In the genomic region with DNA sequence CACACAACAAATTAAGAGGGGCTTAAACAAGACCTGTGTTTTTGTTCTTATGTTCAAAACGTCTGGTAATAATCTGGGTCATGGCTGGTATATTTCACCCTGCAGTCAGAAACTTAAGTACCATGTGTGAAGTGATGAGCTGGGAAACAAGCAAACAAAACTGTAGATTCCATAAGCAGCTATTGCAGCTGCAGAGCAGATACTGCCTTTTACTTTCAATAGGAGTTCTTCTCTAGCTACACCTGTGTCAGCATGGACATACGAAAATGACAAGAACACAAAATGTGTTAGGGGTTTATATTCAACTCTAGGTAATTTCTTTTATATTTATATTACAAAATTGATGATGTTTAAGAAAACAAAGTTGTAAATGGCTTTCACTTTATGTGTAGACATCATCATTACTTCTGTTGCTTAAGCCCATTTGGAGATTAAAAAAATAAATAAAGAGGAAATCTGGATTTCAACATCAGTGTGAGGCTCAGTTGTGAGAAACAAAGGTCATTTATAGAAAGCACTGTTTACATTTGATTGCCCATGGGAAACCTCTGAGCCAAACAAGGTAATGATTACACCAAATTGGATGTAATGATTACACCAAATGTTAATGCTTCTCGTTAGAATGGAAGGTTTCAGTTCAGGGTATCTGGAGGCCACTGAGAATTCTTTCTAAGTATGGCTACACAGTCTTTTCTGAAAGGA, we compare ENCODE assay signal across 13 cellular contexts.
DNase-seq lines count a peak whose midpoint lies in the region; ATAC-seq, FAIRE-seq and TF ChIP-seq lines count a peak whose summit lies in the region.
"Had no signal": no experiment of that assay in that cellular context is flagged by ENCODE, and none has a peak within 500 bp of the region (broad histone marks: within the 10 kb centered on the region; RNA-seq: fewer than 3 reads in every experiment).

No MANE protein-coding gene starts in this region.

- no peaks in the 10 kb centered on the region for H3K9me3 ChIP-seq in GM12878 (replicated peaks; ENCODE audit: control insufficient read depth, insufficient read depth, low read length)

- SMC1A ChIA-PET in GM12878 (lab: Charles Lee; ENCODE audit: uncharacterized antibody, unreplicated experiment), result interaction anchor here (1.0 to 1.6 kb wide), 4 partner anchors 240 to 377 kb away, joined by 3 to 4 read pairs (median 4); no protein-coding TSS in a partner anchor

- no peak overlapping the region for H3K9ac ChIP-seq in GM12878 (ENCODE audit: control insufficient read depth, insufficient read depth, low read length)

- peak; percentile 90 for ATAC-seq in GM18511 (IDR thresholded peaks at IDR 0.05; ENCODE audit: unreplicated experiment)
- ATAC-seq in GM21447 (IDR thresholded peaks at IDR 0.05; ENCODE audit: unreplicated experiment), result peak; percentile 89
- ATAC-seq in HG03159 (IDR thresholded peaks at IDR 0.05; ENCODE audit: unreplicated experiment), result peak; percentile 88
- peak; percentile 85 for ATAC-seq in GM12878
- no peak for ATAC-seq in HG02870 (IDR thresholded peaks at IDR 0.05; ENCODE audit: unreplicated experiment)

- RAD21 ChIA-PET in GM12878 (lab: Charles Lee; ENCODE audit: unreplicated experiment), result interaction anchor here (1.0 kb wide), 1 partner anchor 21 kb away, joined by 3 read pairs; no protein-coding TSS in a partner anchor

- no peaks in the 10 kb centered on the region for H3K36me3 ChIP-seq in GM12878 (ENCODE audit: control insufficient read depth in 2 of 2, insufficient read depth in 2 of 2, low read length in 1 of 2)

- POLR2A ChIA-PET in GM12878 (lab: Charles Lee), result no interaction called here
- POLR2A ChIA-PET in GM10248 (lab: Yijun Ruan, JAX), result no interaction called here

- in situ Hi-C loops in GM12878 (cut with MboI), result no loop called here

- no peak overlapping the region for H3K4me2 ChIP-seq in GM12878 (ENCODE audit: control insufficient read depth, insufficient read depth)

- FAIRE-seq in GM12878 (lab: Jason Lieb, UNC), result no peak

- no peaks in the 10 kb centered on the region for H4K20me1 ChIP-seq in GM12878 (ENCODE audit: control insufficient read depth, insufficient read depth)

- no peaks in the 10 kb centered on the region for H3K4me1 ChIP-seq in GM12878 (ENCODE audit: control insufficient read depth, insufficient read depth, low read length)

- no peak for TF ChIP-seq POLR2A in GM12878 (IDR thresholded peaks at IDR 0.05; ENCODE audit: low read depth, low read length)

- CTCF ChIA-PET in GM12878 (lab: Yijun Ruan, JAX), result interaction anchor here (1.0 to 1.2 kb wide), 3 partner anchors 15 to 21 kb away, joined by 3 to 4 read pairs (median 3); no protein-coding TSS in a partner anchor
- CTCF ChIA-PET in GM10248 (lab: Yijun Ruan, JAX), result interaction anchor here (1.1 to 1.3 kb wide), 2 partner anchors 8 to 24 kb away, joined by 3 to 4 read pairs; no protein-coding TSS in a partner anchor

- TF ChIP-seq RAD21 in GM12878 (IDR thresholded peaks at IDR 0.05; ENCODE audit: insufficient read depth, low read depth, low read length), result no peak

- 0% methylated on average over 3 of the region's 3 CpGs for WGBS in GM12878 (ENCODE audit: insufficient coverage, insufficient replicate concordance, low lambda C conversion rate, missing lambda C conversion rate)

- no TSS peak for BruUV-seq in GM12878 (replicated peaks; lab: Mats Ljungman, UMichigan)

- TF ChIP-seq CTCF in GM12878 (IDR thresholded peaks at IDR 0.05 in 2 of 3, conservative IDR thresholded peaks at IDR 0.05 in 1 of 3; ENCODE audit: control insufficient read depth in 2 of 3, extremely low read depth in 1 of 3, insufficient read depth in 1 of 3, low read depth in 3 of 3, low read length in 3 of 3) (no peak), GM10248 (IDR thresholded peaks at IDR 0.05; ENCODE audit: control extremely low read depth, extremely low read depth, low read depth, missing control alignments) (no peak)

- H2AFZ ChIP-seq in GM12878 (ENCODE audit: control insufficient read depth, low read depth, low read length), result no peak overlapping the region

- intact Hi-C loops in GM12878 (cut with micrococcal nuclease; ENCODE audit: unreplicated experiment), result loop anchor here (5.0 to 10.0 kb wide), 2 partner anchors 330 to 602 kb away; no protein-coding TSS in a partner anchor

- no peaks in the 10 kb centered on the region for H3K79me2 ChIP-seq in GM12878 (ENCODE audit: control insufficient read depth, insufficient read depth, low read length)

- no peak overlapping the region for H3K4me3 ChIP-seq in GM12878

- no peak overlapping the region for H3K27ac ChIP-seq in GM12878 (ENCODE audit: control insufficient read depth, insufficient read depth)

- DNase-seq in GM12878 (ENCODE audit: low read depth, low spot score) (peak; percentile 57), T-helper 2 cell (no peak), GF-D8 (lab: John Stamatoyannopoulos, UW) (no peak), GM10248 (ENCODE audit: extremely low spot score) (no peak)
- DNase-seq: activated CD4-positive, alpha-beta T cell treated with anti-CD3 and anti-CD28 coated beads for 4 hours; CD4-positive, CD25-positive, alpha-beta regulatory T cell; islet precursor cell; Karpas-422; RPMI8226 had no signal

- H3K27me3 ChIP-seq in GM12878 (replicated peaks in 1 of 2; ENCODE audit: control insufficient read depth in 2 of 2, insufficient read depth in 2 of 2, low read length in 1 of 2), result no peaks in the 10 kb centered on the region

- TF ChIP-seq EP300 in GM12878 (IDR thresholded peaks at IDR 0.05; ENCODE audit: borderline replicate concordance in 1 of 2, control insufficient read depth in 1 of 2, low read depth in 2 of 2, low read length in 2 of 2), result 0 out of 4 replicates have a peak, but pooled peaks of 1 of the 2 experiments have one; percentile 54

TF ChIP-seq in GM12878, 131 proteins besides CTCF, POLR2A, EP300 and RAD21 (continues in another document):
- TF ChIP-seq, protein P1, sequence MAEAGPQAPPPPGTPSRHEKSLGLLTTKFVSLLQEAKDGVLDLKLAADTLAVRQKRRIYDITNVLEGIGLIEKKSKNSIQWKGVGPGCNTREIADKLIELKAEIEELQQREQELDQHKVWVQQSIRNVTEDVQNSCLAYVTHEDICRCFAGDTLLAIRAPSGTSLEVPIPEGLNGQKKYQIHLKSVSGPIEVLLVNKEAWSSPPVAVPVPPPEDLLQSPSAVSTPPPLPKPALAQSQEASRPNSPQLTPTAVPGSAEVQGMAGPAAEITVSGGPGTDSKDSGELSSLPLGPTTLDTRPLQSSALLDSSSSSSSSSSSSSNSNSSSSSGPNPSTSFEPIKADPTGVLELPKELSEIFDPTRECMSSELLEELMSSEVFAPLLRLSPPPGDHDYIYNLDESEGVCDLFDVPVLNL (IDR thresholded peaks at IDR 0.05; ENCODE audit: low read depth, low read length), result no peak
- no peak for TF ChIP-seq HDAC6 (IDR thresholded peaks at IDR 0.05; ENCODE audit: unreplicated experiment)
- TF ChIP-seq RUNX3 (IDR thresholded peaks at IDR 0.05; ENCODE audit: low read length), result no peak
- 0 out of 2 replicates have a peak, but pooled peaks have one; percentile 21 for TF ChIP-seq IKZF1 (conservative IDR thresholded peaks at IDR 0.05)
- peak; percentile 55; the same call in 1 of the 2 replicates for TF ChIP-seq ATF7 (IDR thresholded peaks at IDR 0.05; ENCODE audit: low read depth)
- TF ChIP-seq, protein P2, sequence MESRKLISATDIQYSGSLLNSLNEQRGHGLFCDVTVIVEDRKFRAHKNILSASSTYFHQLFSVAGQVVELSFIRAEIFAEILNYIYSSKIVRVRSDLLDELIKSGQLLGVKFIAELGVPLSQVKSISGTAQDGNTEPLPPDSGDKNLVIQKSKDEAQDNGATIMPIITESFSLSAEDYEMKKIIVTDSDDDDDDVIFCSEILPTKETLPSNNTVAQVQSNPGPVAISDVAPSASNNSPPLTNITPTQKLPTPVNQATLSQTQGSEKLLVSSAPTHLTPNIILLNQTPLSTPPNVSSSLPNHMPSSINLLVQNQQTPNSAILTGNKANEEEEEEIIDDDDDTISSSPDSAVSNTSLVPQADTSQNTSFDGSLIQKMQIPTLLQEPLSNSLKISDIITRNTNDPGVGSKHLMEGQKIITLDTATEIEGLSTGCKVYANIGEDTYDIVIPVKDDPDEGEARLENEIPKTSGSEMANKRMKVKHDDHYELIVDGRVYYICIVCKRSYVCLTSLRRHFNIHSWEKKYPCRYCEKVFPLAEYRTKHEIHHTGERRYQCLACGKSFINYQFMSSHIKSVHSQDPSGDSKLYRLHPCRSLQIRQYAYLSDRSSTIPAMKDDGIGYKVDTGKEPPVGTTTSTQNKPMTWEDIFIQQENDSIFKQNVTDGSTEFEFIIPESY (IDR thresholded peaks at IDR 0.05), result no peak
- TF ChIP-seq BCL11A (IDR thresholded peaks at IDR 0.05; ENCODE audit: low read depth, low read length), result 0 out of 2 replicates have a peak, but pooled peaks have one; percentile 29
- TF ChIP-seq NFYA (IDR thresholded peaks at IDR 0.05; ENCODE audit: borderline replicate concordance, low read depth, low read length), result no peak
- TF ChIP-seq, protein P3, sequence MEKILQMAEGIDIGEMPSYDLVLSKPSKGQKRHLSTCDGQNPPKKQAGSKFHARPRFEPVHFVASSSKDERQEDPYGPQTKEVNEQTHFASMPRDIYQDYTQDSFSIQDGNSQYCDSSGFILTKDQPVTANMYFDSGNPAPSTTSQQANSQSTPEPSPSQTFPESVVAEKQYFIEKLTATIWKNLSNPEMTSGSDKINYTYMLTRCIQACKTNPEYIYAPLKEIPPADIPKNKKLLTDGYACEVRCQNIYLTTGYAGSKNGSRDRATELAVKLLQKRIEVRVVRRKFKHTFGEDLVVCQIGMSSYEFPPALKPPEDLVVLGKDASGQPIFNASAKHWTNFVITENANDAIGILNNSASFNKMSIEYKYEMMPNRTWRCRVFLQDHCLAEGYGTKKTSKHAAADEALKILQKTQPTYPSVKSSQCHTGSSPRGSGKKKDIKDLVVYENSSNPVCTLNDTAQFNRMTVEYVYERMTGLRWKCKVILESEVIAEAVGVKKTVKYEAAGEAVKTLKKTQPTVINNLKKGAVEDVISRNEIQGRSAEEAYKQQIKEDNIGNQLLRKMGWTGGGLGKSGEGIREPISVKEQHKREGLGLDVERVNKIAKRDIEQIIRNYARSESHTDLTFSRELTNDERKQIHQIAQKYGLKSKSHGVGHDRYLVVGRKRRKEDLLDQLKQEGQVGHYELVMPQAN (conservative IDR thresholded peaks at IDR 0.05), result no peak
- TF ChIP-seq IKZF2 (IDR thresholded peaks at IDR 0.05), result peak in 1 of 2 experiments; percentile 57; a peak in 2 of 4 replicates
- TF ChIP-seq HDAC2 (IDR thresholded peaks at IDR 0.05), result no peak
- TF ChIP-seq MEF2B (IDR thresholded peaks at IDR 0.05; ENCODE audit: partially characterized antibody, poor library complexity, severe bottlenecking), result peak; percentile 68
- peak; percentile 82 for TF ChIP-seq MTA2 (IDR thresholded peaks at IDR 0.05; ENCODE audit: low read depth)
- TF ChIP-seq RAD51 (IDR thresholded peaks at IDR 0.05), result no peak
- TF ChIP-seq MXI1 (IDR thresholded peaks at IDR 0.05; ENCODE audit: low read depth, low read length), result no peak
